ENCODE assay signal across 19 cellular contexts in the genomic region with DNA sequence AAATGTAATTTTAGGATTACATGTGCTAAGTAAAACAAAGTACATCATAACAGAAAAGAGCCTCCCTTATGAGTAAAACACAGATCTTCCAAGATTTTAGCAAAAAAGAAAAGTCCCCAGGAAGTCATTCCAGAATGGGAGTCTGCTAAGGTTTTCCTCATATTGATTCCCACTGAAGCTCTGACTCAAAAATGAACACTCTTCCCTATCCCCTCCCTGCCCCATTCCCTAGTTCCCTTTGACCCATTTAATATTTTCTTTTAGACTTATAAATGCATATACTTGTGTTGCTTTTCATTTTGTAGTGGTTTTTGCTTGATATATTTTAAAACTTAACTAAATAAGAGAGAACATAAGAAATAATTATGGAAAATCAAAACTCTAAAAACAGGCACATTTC. TPM values are rescaled to one million over a fixed set of nuclear protein-coding genes. Genes with fewer than 3 reads are reported as not detected.
A peak's percentile ranks its signal among the peaks of the same experiment; 100 is the strongest.
DNase-seq lines count a peak whose midpoint lies in the region; ATAC-seq and TF ChIP-seq lines count a peak whose summit lies in the region.
"Had no signal": no experiment of that assay in that cellular context is flagged by ENCODE, and none has a peak within 500 bp of the region (broad histone marks: within the 10 kb centered on the region; RNA-seq: fewer than 3 reads in every experiment).

No MANE protein-coding gene starts in this region.

- peaks cover 13% of the 10 kb centered on the region for H3K9me3 Mint-ChIP-seq in activated CD4-positive, alpha-beta memory T cell treated with anti-CD3 and anti-CD28 coated beads, Interleukin-2, amount 10 ng/mL, durations not matched to agents 7 days and 5 days
- H3K9me3 Mint-ChIP-seq in activated CD4-positive, alpha-beta memory T cell treated with anti-CD3 and anti-CD28 coated beads for 36 hours = no peaks in the 10 kb centered on the region

- no peak for TF ChIP-seq CTCF in PC-9 (conservative IDR thresholded peaks at IDR 0.05)

- H3K36me3 Mint-ChIP-seq in activated CD4-positive, alpha-beta memory T cell treated with anti-CD3 and anti-CD28 coated beads, Interleukin-2, amount 10 ng/mL, durations not matched to agents 7 days and 5 days (ENCODE audit: low read depth) = peaks cover 39% of the 10 kb centered on the region
- no peaks in the 10 kb centered on the region for H3K36me3 Mint-ChIP-seq in activated CD4-positive, alpha-beta memory T cell treated with anti-CD3 and anti-CD28 coated beads for 36 hours

- H3K9me3 ChIP-seq in PC-9 (ENCODE audit: insufficient read depth, low read depth) = no peaks in the 10 kb centered on the region
- H3K9me3 ChIP-seq: gastroesophageal sphincter, Peyer's patch, upper lobe of left lung had no signal

- H3K9me2 ChIP-seq in PC-9 (ENCODE audit: insufficient read depth) = 0 out of 2 replicates have a peak, but pooled peaks cover 3% of the 10 kb centered on the region

- peaks cover 16% of the 10 kb centered on the region for H3K4me1 ChIP-seq in PC-9 (replicated peaks; ENCODE audit: insufficient read depth)

- BruUV-seq in PC-9 (replicated peaks; lab: Mats Ljungman, UMichigan) = no TSS peak

- H3K27ac ChIP-seq in PC-9 (peak overlapping the region; percentile 54; the same call in 1 of the 2 replicates), epithelial cell of prostate (peak overlapping the region; percentile 64)
- H3K27ac ChIP-seq: gastroesophageal sphincter had no signal

- no peak for DNase-seq in activated CD4-positive, alpha-beta memory T cell treated with anti-CD3 and anti-CD28 coated beads, Interleukin-2, amount 10 ng/mL, durations not matched to agents 7 days and 5 days
- no peak for DNase-seq in activated CD4-positive, alpha-beta memory T cell treated with anti-CD3 and anti-CD28 coated beads for 36 hours
- DNase-seq in PC-9 = no peak
- no peak for DNase-seq in epithelial cell of prostate (ENCODE audit: low read depth, low spot score)
- DNase-seq in renal cortical epithelial cell (ENCODE audit: low read depth) = peak; percentile 34
- no peak for DNase-seq in NCI-H69 (lab: John Stamatoyannopoulos, UW)
- no peak for DNase-seq in inferior parietal cortex (ENCODE audit: extremely low spot score)
- DNase-seq: activated CD8-positive, alpha-beta memory T cell treated with anti-CD3 and anti-CD28 coated beads for 24 hours; amniotic stem cell; DMS53; NCI-H1436 treated with DMSO at 0.1 percent for 48 hours; Peyer's patch; stimulated activated CD4-positive, alpha-beta T cell treated with anti-CD3 and anti-CD28 coated beads, Interleukin-2, amount 100 ng/mL, for 24 hours; stimulated activated naive CD8-positive, alpha-beta T cell treated with anti-CD3 and anti-CD28 coated beads, Interleukin-15, amount 100 ng/mL, for 72 hours; upper lobe of left lung had no signal

- no peaks in the 10 kb centered on the region for H3F3A ChIP-seq in PC-9 (ENCODE audit: insufficient read depth, low read depth)

- H3K27me3 Mint-ChIP-seq in activated CD4-positive, alpha-beta memory T cell treated with anti-CD3 and anti-CD28 coated beads, Interleukin-2, amount 10 ng/mL, durations not matched to agents 7 days and 5 days = peaks cover 3% of the 10 kb centered on the region
- peaks cover 2% of the 10 kb centered on the region for H3K27me3 Mint-ChIP-seq in activated CD4-positive, alpha-beta memory T cell treated with anti-CD3 and anti-CD28 coated beads for 36 hours
- H3K27me3 Mint-ChIP-seq: stimulated activated naive CD8-positive, alpha-beta T cell treated with anti-CD3 and anti-CD28 coated beads, Interleukin-15, amount 100 ng/mL, for 72 hours had no signal

- no peaks in the 10 kb centered on the region for H3K79me2 ChIP-seq in PC-9 (ENCODE audit: low read depth)

- POLR2A ChIA-PET in activated CD4-positive, alpha-beta memory T cell treated with anti-CD3 and anti-CD28 coated beads, Interleukin-2, amount 10 ng/mL, durations not matched to agents 7 days and 5 days (lab: Charles Lee) = interaction anchor here (4.2 to 5.8 kb wide), 2 partner anchors 39 to 48 kb away, joined by 52 to 254 read pairs; a partner anchor contains a TSS
- POLR2A ChIA-PET in activated CD4-positive, alpha-beta memory T cell treated with anti-CD3 and anti-CD28 coated beads for 36 hours (lab: Charles Lee) = no interaction called here
- POLR2A ChIA-PET in PC-9 (lab: Charles Lee; ENCODE audit: unreplicated experiment) = no interaction called here

- no peak overlapping the region for H2AFZ ChIP-seq in PC-9

- no peak overlapping the region for H3K4me3 ChIP-seq in PC-9
- H3K4me3 ChIP-seq: gastroesophageal sphincter, Peyer's patch, upper lobe of left lung had no signal

- H3K27me3 ChIP-seq in PC-9 (ENCODE audit: insufficient read depth, low read depth) = no peaks in the 10 kb centered on the region
- H3K27me3 ChIP-seq: gastroesophageal sphincter, Peyer's patch, upper lobe of left lung had no signal

- ATAC-seq in GM19035 (IDR thresholded peaks at IDR 0.05; ENCODE audit: unreplicated experiment) = no peak
- ATAC-seq: gastroesophageal sphincter; left lobe of liver; sciatic nerve; stimulated activated naive CD8-positive, alpha-beta T cell treated with anti-CD3 and anti-CD28 coated beads, Interleukin-15, amount 100 ng/mL, for 72 hours had no signal

- intact Hi-C loops in activated CD4-positive, alpha-beta memory T cell treated with anti-CD3 and anti-CD28 coated beads for 36 hours (cut with micrococcal nuclease) = loop anchor here (5.0 kb wide), 1 partner anchor 198 kb away; a partner anchor contains a TSS
- intact Hi-C loops in PC-9 (cut with micrococcal nuclease; ENCODE audit: unreplicated experiment) = no loop called here

- no peaks in the 10 kb centered on the region for H4K20me1 ChIP-seq in PC-9 (ENCODE audit: insufficient read depth)

- H3K27ac Mint-ChIP-seq in activated CD4-positive, alpha-beta memory T cell treated with anti-CD3 and anti-CD28 coated beads, Interleukin-2, amount 10 ng/mL, durations not matched to agents 7 days and 5 days = peak overlapping the region; percentile 95
- H3K27ac Mint-ChIP-seq in activated CD4-positive, alpha-beta memory T cell treated with anti-CD3 and anti-CD28 coated beads for 36 hours = no peak overlapping the region

- peak overlapping the region; percentile 44 for H3K4me2 ChIP-seq in PC-9

- no peak overlapping the region for H3K4me3 Mint-ChIP-seq in activated CD4-positive, alpha-beta memory T cell treated with anti-CD3 and anti-CD28 coated beads, Interleukin-2, amount 10 ng/mL, durations not matched to agents 7 days and 5 days
- H3K4me3 Mint-ChIP-seq in activated CD4-positive, alpha-beta memory T cell treated with anti-CD3 and anti-CD28 coated beads for 36 hours = no peak overlapping the region
- H3K4me3 Mint-ChIP-seq: stimulated activated naive CD8-positive, alpha-beta T cell treated with anti-CD3 and anti-CD28 coated beads, Interleukin-15, amount 100 ng/mL, for 72 hours had no signal

- H3K4me1 Mint-ChIP-seq in activated CD4-positive, alpha-beta memory T cell treated with anti-CD3 and anti-CD28 coated beads, Interleukin-2, amount 10 ng/mL, durations not matched to agents 7 days and 5 days = peaks cover 69% of the 10 kb centered on the region
- H3K4me1 Mint-ChIP-seq in activated CD4-positive, alpha-beta memory T cell treated with anti-CD3 and anti-CD28 coated beads for 36 hours (ENCODE audit: low read depth) = peaks cover 59% of the 10 kb centered on the region

- no peaks in the 10 kb centered on the region for H3K36me3 ChIP-seq in PC-9 (ENCODE audit: low read depth)
- H3K36me3 ChIP-seq: gastroesophageal sphincter, Peyer's patch, upper lobe of left lung had no signal

- CTCF ChIA-PET in activated CD4-positive, alpha-beta memory T cell treated with anti-CD3 and anti-CD28 coated beads, Interleukin-2, amount 10 ng/mL, durations not matched to agents 7 days and 5 days (lab: Charles Lee) = interaction anchor here (2.3 kb wide), 1 partner anchor 24 kb away, joined by 7 read pairs; no protein-coding TSS in a partner anchor
- CTCF ChIA-PET in activated CD4-positive, alpha-beta memory T cell treated with anti-CD3 and anti-CD28 coated beads for 36 hours (lab: Charles Lee) = interaction anchor here (1.0 kb wide), 1 partner anchor 8 kb away, joined by 3 read pairs; no protein-coding TSS in a partner anchor
- CTCF ChIA-PET in PC-9 (lab: Charles Lee) = no interaction called here

RNA-seq across cellular contexts. Expression of a gene that starts 40.1 kb away (rescaled TPM):
- 100 to 1,000 TPM; 108 to 112 TPM for total RNA-seq in activated CD4-positive, alpha-beta memory T cell treated with anti-CD3 and anti-CD28 coated beads, Interleukin-2, amount 10 ng/mL, durations not matched to agents 7 days and 5 days
- total RNA-seq in activated CD4-positive, alpha-beta memory T cell treated with anti-CD3 and anti-CD28 coated beads for 36 hours = 10 to 100 TPM; 10.7 to 12.9 TPM
- total RNA-seq in PC-9 (2021) (0.15 TPM in 1 of 2 replicates, not detected in the other), renal cortical epithelial cell (8.7 and 41.3 TPM in 2 replicates)
